ENCODE assay signal across 9 cellular contexts in the genomic region with DNA sequence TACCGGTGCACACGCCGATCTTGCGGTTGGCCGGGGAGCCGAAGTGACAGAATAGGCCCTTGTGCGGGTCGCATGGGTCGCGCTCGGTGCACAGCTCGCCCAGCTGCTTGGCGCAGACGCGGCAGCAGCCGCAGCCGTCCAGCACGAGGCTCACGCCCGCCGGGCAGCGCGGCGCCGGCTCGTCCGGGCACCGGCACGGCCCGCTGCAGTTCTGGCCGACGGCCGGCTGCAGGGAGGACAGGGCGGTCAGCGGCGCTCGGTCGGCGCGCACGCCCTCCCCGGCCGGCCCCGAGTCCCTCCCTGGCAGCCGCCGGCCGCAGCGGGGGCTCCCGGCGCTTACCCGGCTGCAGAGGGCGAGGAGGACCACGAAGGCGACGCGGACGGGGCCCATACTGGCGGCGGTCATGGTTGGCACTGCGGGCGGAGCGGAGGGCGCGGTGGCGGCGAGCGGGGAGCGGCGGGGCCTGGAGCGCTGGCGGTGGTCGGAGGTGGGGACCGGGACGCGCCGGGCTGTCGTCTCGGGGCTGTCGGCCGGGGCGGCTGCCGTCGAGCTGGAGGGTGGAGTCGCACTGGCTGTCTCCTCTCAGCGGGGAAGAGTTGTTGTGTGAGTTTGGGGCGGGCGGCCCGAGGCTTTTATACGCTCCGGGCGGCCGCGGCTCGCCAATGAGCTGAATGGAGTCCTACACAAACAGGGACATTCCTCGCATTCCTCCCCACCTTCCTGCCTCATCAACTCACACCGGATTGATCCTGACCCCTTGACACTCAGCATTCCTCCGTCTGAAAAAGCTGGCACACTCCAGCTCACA. TPM values are rescaled to one million over a fixed set of nuclear protein-coding genes. Genes with fewer than 3 reads are reported as not detected.
DNase-seq lines count a peak whose midpoint lies in the region; ATAC-seq and TF ChIP-seq lines count a peak whose summit lies in the region.
"Had no signal": no experiment of that assay in that cellular context is flagged by ENCODE, and none has a peak within 500 bp of the region (broad histone marks: within the 10 kb centered on the region; RNA-seq: fewer than 3 reads in every experiment).

Gene CCN2 (minus strand): TSS at position 606 of the 809 bp plus-strand sequence. CDS start 200 bp downstream, at position 406.

- H3K36me3 Mint-ChIP-seq in stimulated activated effector memory CD8-positive, alpha-beta T cell treated with anti-CD3 and anti-CD28 coated beads, Interleukin-12 subunit alpha, Interleukin-12 subunit beta, amount 100 ng/mL, for 72 hours = no peaks in the 10 kb centered on the region

- H3K4me3 ChIP-seq in dorsolateral prefrontal cortex = peak within 1 kb of the TSS; percentile 44 to 82 (median 66)
- H3K4me3 ChIP-seq: K562 had no signal

- no peaks in the 10 kb centered on the region for H3K9me3 Mint-ChIP-seq in stimulated activated effector memory CD8-positive, alpha-beta T cell treated with anti-CD3 and anti-CD28 coated beads, Interleukin-12 subunit alpha, Interleukin-12 subunit beta, amount 100 ng/mL, for 72 hours

- peak within 1 kb of the TSS in 56 of 59 donors; percentile 13 to 92 (median 70) for H3K27ac ChIP-seq in dorsolateral prefrontal cortex
- H3K27ac ChIP-seq in layer of hippocampus (ENCODE audit: low read depth, low read length) = peak within 1 kb of the TSS; percentile 14

- peak within 1 kb of the TSS; percentile 71 for H3K4me3 Mint-ChIP-seq in stimulated activated effector memory CD8-positive, alpha-beta T cell treated with anti-CD3 and anti-CD28 coated beads, Interleukin-12 subunit alpha, Interleukin-12 subunit beta, amount 100 ng/mL, for 72 hours

- H3K27ac Mint-ChIP-seq in stimulated activated effector memory CD8-positive, alpha-beta T cell treated with anti-CD3 and anti-CD28 coated beads, Interleukin-12 subunit alpha, Interleukin-12 subunit beta, amount 100 ng/mL, for 72 hours = no peak within 1 kb of the TSS

- peak in 28 of 56 donors; percentile 4 to 67 (median 28) for TF ChIP-seq CTCF in dorsolateral prefrontal cortex (IDR thresholded peaks at IDR 0.05 in 54 of 56, conservative IDR thresholded peaks at IDR 0.05 in 2 of 56; ENCODE audit: low read depth in 1 of 56, partially characterized antibody in 56 of 56)

- peaks cover 14% of the 10 kb centered on the region for H3K4me1 Mint-ChIP-seq in stimulated activated effector memory CD8-positive, alpha-beta T cell treated with anti-CD3 and anti-CD28 coated beads, Interleukin-12 subunit alpha, Interleukin-12 subunit beta, amount 100 ng/mL, for 72 hours

- intact Hi-C loops in dorsolateral prefrontal cortex (cut with DNase I) = loop anchor here in 1 of 2 donors (5.0 kb wide), 1 partner anchor 206 kb away; no protein-coding TSS in a partner anchor

- ATAC-seq in GM18868 (IDR thresholded peaks at IDR 0.05; ENCODE audit: unreplicated experiment) (peak; percentile 18), HG03342 (IDR thresholded peaks at IDR 0.05; ENCODE audit: unreplicated experiment) (no peak)
- peak; percentile 42 for ATAC-seq in stimulated activated effector memory CD8-positive, alpha-beta T cell treated with anti-CD3 and anti-CD28 coated beads, Interleukin-12 subunit alpha, Interleukin-12 subunit beta, amount 100 ng/mL, for 72 hours

- DNase-seq in AG08396 (ENCODE audit: low spot score) (peak; percentile 92), RPMI7951 (ENCODE audit: low read depth) (peak; percentile 98), dorsolateral prefrontal cortex (peak in 8 of 10 donors; percentile 20 to 58 (median 46))
- no peak for DNase-seq in stimulated activated effector memory CD8-positive, alpha-beta T cell treated with anti-CD3 and anti-CD28 coated beads, Interleukin-12 subunit alpha, Interleukin-12 subunit beta, amount 100 ng/mL, for 72 hours (ENCODE audit: low spot score in 2 of 2)
- no peak for DNase-seq in stimulated activated CD4-positive, alpha-beta T cell treated with anti-CD3 and anti-CD28 coated beads, Interleukin-4, amount 100 ng/mL, for 4 hours

- H3K27me3 ChIP-seq in dorsolateral prefrontal cortex (peaks cover 0 to 9% (median 0%) of the 10 kb centered on the region in 45 donors), layer of hippocampus (ENCODE audit: control insufficient read depth, insufficient read depth, low read length) (no peaks in the 10 kb centered on the region)

RNA-seq across cellular contexts. Expression of gene CCN2, which starts in this region (rescaled TPM):
- total RNA-seq in RPMI7951 (2014; rRNA removed; shearing (Covaris generic)) = 24.4 and 30.0 TPM in 2 replicates
- 10 to 100 TPM in 105 of 120 experiments, 1 to 10 TPM in 15; 3.8 to 82.4 (median 17.0) TPM for total RNA-seq in dorsolateral prefrontal cortex

Comparison
In these comparisons a context has a peak if more than half of its experiments do, and no peak if none do; other contexts are left out.
1. DNase-seq: peak in AG08396 (single experiment), RPMI7951 (single experiment) and dorsolateral prefrontal cortex (8 of 10); none in stimulated activated effector memory CD8-positive, alpha-beta T cell treated with anti-CD3 and anti-CD28 coated beads, Interleukin-12 subunit alpha, Interleukin-12 subunit beta, amount 100 ng/mL, for 72 hours (0 of 2) and stimulated activated CD4-positive, alpha-beta T cell treated with anti-CD3 and anti-CD28 coated beads, Interleukin-4, amount 100 ng/mL, for 4 hours (0 of 2).